Comparison of ENCODE assay signal across 15 cellular contexts in genomic region chr6:31697555-31697954, GRCh38. TPM values are rescaled to one million over a fixed set of nuclear protein-coding genes. Genes with fewer than 3 reads are reported as not detected.
DNase-seq lines count a peak whose midpoint lies in the region; ATAC-seq and TF ChIP-seq lines count a peak whose summit lies in the region.
"Had no signal": no experiment of that assay in that cellular context is flagged by ENCODE, and none has a peak within 500 bp of the region (broad histone marks: within the 10 kb centered on the region; RNA-seq: fewer than 3 reads in every experiment).

No MANE protein-coding gene starts in this region.

- H3K27me3 ChIP-seq in PC-3 (ENCODE audit: low read length) (no peaks in the 10 kb centered on the region), endocrine pancreas (ENCODE audit: control insufficient read depth, insufficient read depth, low read length) (no peaks in the 10 kb centered on the region)
- H3K27me3 ChIP-seq: BE2C had no signal

- H3K27me3 Mint-ChIP-seq in activated naive CD4-positive, alpha-beta T cell treated with anti-CD3 and anti-CD28 coated beads, Interleukin-2, amount 10 ng/mL, durations not matched to agents 7 days and 5 days = no peaks in the 10 kb centered on the region

- no peaks in the 10 kb centered on the region for H3F3A ChIP-seq in PC-3 (ENCODE audit: low read length, unreplicated experiment)

- peaks cover 36% of the 10 kb centered on the region for H3K4me1 Mint-ChIP-seq in activated naive CD4-positive, alpha-beta T cell treated with anti-CD3 and anti-CD28 coated beads, Interleukin-2, amount 10 ng/mL, durations not matched to agents 7 days and 5 days
- H3K4me1 Mint-ChIP-seq in stimulated activated effector memory CD8-positive, alpha-beta T cell treated with anti-CD3 and anti-CD28 coated beads, Interleukin-12 subunit alpha, Interleukin-12 subunit beta, amount 100 ng/mL, for 72 hours = peaks cover 31% of the 10 kb centered on the region

- H3K4me1 ChIP-seq in PC-3 (ENCODE audit: insufficient read depth, low read length) (peaks cover 10% of the 10 kb centered on the region), endocrine pancreas (ENCODE audit: control insufficient read depth, insufficient read depth, low read length) (peaks cover 13% of the 10 kb centered on the region), OCI-LY7 (ENCODE audit: insufficient read depth, low read length, poor library complexity, severe bottlenecking) (peaks cover 15% of the 10 kb centered on the region)
- H3K4me1 ChIP-seq: BE2C had no signal

- no peak for TF ChIP-seq CTCF in PC-3 (conservative IDR thresholded peaks at IDR 0.05; ENCODE audit: low read depth, low read length)
- TF ChIP-seq CTCF in OCI-LY7 (conservative IDR thresholded peaks at IDR 0.05; ENCODE audit: low read length) = no peak
- no peak for TF ChIP-seq CTCF in GM20000 (IDR thresholded peaks at IDR 0.05; ENCODE audit: extremely low read depth, missing control alignments)

- CTCF ChIA-PET in activated naive CD4-positive, alpha-beta T cell treated with anti-CD3 and anti-CD28 coated beads, Interleukin-2, amount 10 ng/mL, durations not matched to agents 7 days and 5 days (lab: Charles Lee) = no interaction called here
- CTCF ChIA-PET in PC-3 (lab: Charles Lee) = interaction anchor here (0.6 kb wide), 1 partner anchor 1268 kb away, joined by 3 read pairs; no protein-coding TSS in a partner anchor
- CTCF ChIA-PET in OCI-LY7 (lab: Charles Lee; ENCODE audit: unreplicated experiment) = no interaction called here

- H2AFZ ChIP-seq in PC-3 (ENCODE audit: low read length) (no peak overlapping the region), OCI-LY7 (ENCODE audit: low read length) (no peak overlapping the region)

- H4K20me1 ChIP-seq in PC-3 (ENCODE audit: low read length) (no peaks in the 10 kb centered on the region), OCI-LY7 (ENCODE audit: insufficient read depth, low read length) (no peaks in the 10 kb centered on the region)

- H3K9me3 ChIP-seq in PC-3 (ENCODE audit: low read length) (no peaks in the 10 kb centered on the region), endocrine pancreas (ENCODE audit: control insufficient read depth, low read length) (no peaks in the 10 kb centered on the region), OCI-LY7 (ENCODE audit: low read length) (no peaks in the 10 kb centered on the region)
- H3K9me3 ChIP-seq: BE2C, HAP-1 had no signal

- H3K4me2 ChIP-seq in PC-3 (ENCODE audit: low read length) = no peak overlapping the region
- H3K4me2 ChIP-seq in OCI-LY7 (ENCODE audit: low read length) = no peak overlapping the region

- H3K9me2 ChIP-seq in PC-3 (replicated peaks; ENCODE audit: low read length) (no peaks in the 10 kb centered on the region), OCI-LY7 (ENCODE audit: insufficient read depth, low read length) (no peaks in the 10 kb centered on the region)

- H3K4me3 ChIP-seq in PC-3 (ENCODE audit: low read length) (no peak overlapping the region), endocrine pancreas (ENCODE audit: control insufficient read depth, insufficient read depth, low read length) (no peak overlapping the region), OCI-LY7 (ENCODE audit: low read depth, low read length, poor library complexity, severe bottlenecking) (no peak overlapping the region)
- H3K4me3 ChIP-seq: HAP-1 had no signal

- no peak overlapping the region for H3K27ac ChIP-seq in PC-3 (ENCODE audit: low read length)
- no peak overlapping the region for H3K27ac ChIP-seq in OCI-LY7 (ENCODE audit: low read depth, low read length, poor library complexity, severe bottlenecking)

- H3K79me2 ChIP-seq in PC-3 (ENCODE audit: low read length) (peaks cover 20% of the 10 kb centered on the region), OCI-LY7 (ENCODE audit: insufficient read depth, low read depth, low read length) (peaks cover 11% of the 10 kb centered on the region; the same call in 1 of the 2 replicates)

- BruUV-seq in PC-3 (replicated peaks; lab: Mats Ljungman, UMichigan) = no TSS peak
- no TSS peak for BruUV-seq in OCI-LY7 (replicated peaks; lab: Mats Ljungman, UMichigan)

- H3K9ac ChIP-seq in PC-3 (ENCODE audit: low read length) = no peak overlapping the region
- H3K9ac ChIP-seq in endocrine pancreas (ENCODE audit: control insufficient read depth, insufficient read depth, low read length) = peak overlapping the region; percentile 52

- peaks cover 43% of the 10 kb centered on the region for H3K36me3 Mint-ChIP-seq in activated naive CD4-positive, alpha-beta T cell treated with anti-CD3 and anti-CD28 coated beads, Interleukin-2, amount 10 ng/mL, durations not matched to agents 7 days and 5 days
- peaks cover 95% of the 10 kb centered on the region for H3K36me3 Mint-ChIP-seq in stimulated activated effector memory CD8-positive, alpha-beta T cell treated with anti-CD3 and anti-CD28 coated beads, Interleukin-12 subunit alpha, Interleukin-12 subunit beta, amount 100 ng/mL, for 72 hours

- no peaks in the 10 kb centered on the region for H3K9me3 Mint-ChIP-seq in activated naive CD4-positive, alpha-beta T cell treated with anti-CD3 and anti-CD28 coated beads, Interleukin-2, amount 10 ng/mL, durations not matched to agents 7 days and 5 days
- no peaks in the 10 kb centered on the region for H3K9me3 Mint-ChIP-seq in stimulated activated effector memory CD8-positive, alpha-beta T cell treated with anti-CD3 and anti-CD28 coated beads, Interleukin-12 subunit alpha, Interleukin-12 subunit beta, amount 100 ng/mL, for 72 hours

- H3K27ac Mint-ChIP-seq in activated naive CD4-positive, alpha-beta T cell treated with anti-CD3 and anti-CD28 coated beads, Interleukin-2, amount 10 ng/mL, durations not matched to agents 7 days and 5 days = peak overlapping the region; percentile 17
- peak overlapping the region; percentile 83 for H3K27ac Mint-ChIP-seq in stimulated activated effector memory CD8-positive, alpha-beta T cell treated with anti-CD3 and anti-CD28 coated beads, Interleukin-12 subunit alpha, Interleukin-12 subunit beta, amount 100 ng/mL, for 72 hours

- no peak for DNase-seq in activated naive CD4-positive, alpha-beta T cell treated with anti-CD3 and anti-CD28 coated beads, Interleukin-2, amount 10 ng/mL, durations not matched to agents 7 days and 5 days
- DNase-seq in activated naive CD4-positive, alpha-beta T cell treated with Interleukin-2 at 50 U/mL for 16 hours = no peak
- DNase-seq in PC-3 (no peak), OCI-LY7 (ENCODE audit: low spot score) (no peak), GM20000 (ENCODE audit: low spot score) (no peak)
- no peak for DNase-seq in stimulated activated effector memory CD8-positive, alpha-beta T cell treated with anti-CD3 and anti-CD28 coated beads, Interleukin-12 subunit alpha, Interleukin-12 subunit beta, amount 100 ng/mL, for 72 hours (ENCODE audit: low spot score in 2 of 2)
- DNase-seq: BE2C; cortex of kidney; stimulated activated CD4-positive, alpha-beta T cell treated with anti-CD3 and anti-CD28 coated beads, Interleukin-4, amount 100 ng/mL, for 1 hour; stimulated activated naive CD4-positive, alpha-beta T cell treated with Interleukin-2 at 50 U/mL for 16 hours had no signal

- POLR2A ChIA-PET in PC-3 (lab: Charles Lee; ENCODE audit: unreplicated experiment) (no interaction called here), OCI-LY7 (lab: Charles Lee) (no interaction called here)

- ATAC-seq in PC-3 (peak; percentile 25; the same call in 1 of the 2 replicates), GM21825 (IDR thresholded peaks at IDR 0.05; ENCODE audit: unreplicated experiment) (no peak)
- peak; percentile 85 for ATAC-seq in stimulated activated effector memory CD8-positive, alpha-beta T cell treated with anti-CD3 and anti-CD28 coated beads, Interleukin-12 subunit alpha, Interleukin-12 subunit beta, amount 100 ng/mL, for 72 hours

- H3K4me3 Mint-ChIP-seq in activated naive CD4-positive, alpha-beta T cell treated with anti-CD3 and anti-CD28 coated beads, Interleukin-2, amount 10 ng/mL, durations not matched to agents 7 days and 5 days = no peak overlapping the region
- peak overlapping the region; percentile 3 for H3K4me3 Mint-ChIP-seq in stimulated activated effector memory CD8-positive, alpha-beta T cell treated with anti-CD3 and anti-CD28 coated beads, Interleukin-12 subunit alpha, Interleukin-12 subunit beta, amount 100 ng/mL, for 72 hours

- H3K36me3 ChIP-seq in PC-3 (ENCODE audit: low read depth, low read length) = peaks cover 3% of the 10 kb centered on the region; the same call in 1 of the 2 replicates
- no peaks in the 10 kb centered on the region for H3K36me3 ChIP-seq in endocrine pancreas (ENCODE audit: control insufficient read depth, insufficient read depth, low read length)
- peaks cover 51% of the 10 kb centered on the region for H3K36me3 ChIP-seq in OCI-LY7 (ENCODE audit: insufficient read depth, low read length)
- H3K36me3 ChIP-seq: BE2C had no signal

- intact Hi-C loops in PC-3 (cut with micrococcal nuclease) = no loop called here
- intact Hi-C loops in OCI-LY7 (cut with micrococcal nuclease; ENCODE audit: unreplicated experiment) = no loop called here

RNA-seq across cellular contexts. Expression of gene ABHD16A, which starts 5.6 kb away (rescaled TPM):
- total RNA-seq in PC-3 (2014; rRNA removed) (52.0 and 54.0 TPM in 2 replicates), OCI-LY7 (2022) (32.7 and 35.2 TPM in 2 replicates)
- total RNA-seq in OCI-LY7 (2014; rRNA removed; shearing (Covaris generic)) = 28.6 and 34.8 TPM in 2 replicates

RNA-seq across cellular contexts. Expression of gene LY6G6F, which starts 9.1 kb away (rescaled TPM):
- total RNA-seq in PC-3 (2014; rRNA removed) (not detected in 2 replicates), OCI-LY7 (2022) (not detected in 2 replicates)
- total RNA-seq in OCI-LY7 (2014; rRNA removed; shearing (Covaris generic)) = not detected in 2 replicates

RNA-seq across cellular contexts. Expression of gene LY6G5C, which starts 16.7 kb away (rescaled TPM):
- total RNA-seq in PC-3 (2014; rRNA removed) (1.6 and 1.8 TPM in 2 replicates), OCI-LY7 (2022) (2.5 and 3.5 TPM in 2 replicates)
- total RNA-seq in OCI-LY7 (2014; rRNA removed; shearing (Covaris generic)) = 1.6 and 1.8 TPM in 2 replicates
- total RNA-seq: G401 had no signal

RNA-seq across cellular contexts. Expression of gene LY6G6D, which starts 17.6 kb away (rescaled TPM):
- total RNA-seq in PC-3 (2014; rRNA removed) (not detected in 2 replicates), OCI-LY7 (2022) (not detected in 2 replicates)
- not detected in 2 replicates for total RNA-seq in OCI-LY7 (2014; rRNA removed; shearing (Covaris generic))
- total RNA-seq: G401 had no signal

RNA-seq across cellular contexts. Expression of gene LY6G6C, which starts 24.0 kb away (rescaled TPM):
- total RNA-seq in PC-3 (2014; rRNA removed) (0.22 TPM in 1 of 2 replicates, not detected in the other), OCI-LY7 (2022) (not detected in 2 replicates)
- not detected in 2 replicates for total RNA-seq in OCI-LY7 (2014; rRNA removed; shearing (Covaris generic))
- total RNA-seq: G401, mononuclear cell had no signal
